8 cellular contexts compared by ENCODE assay signal in genomic region chr3:9809615-9810356, GRCh38. TPM values are rescaled to one million over a fixed set of nuclear protein-coding genes. Genes with fewer than 3 reads are reported as not detected.
DNase-seq lines count a peak whose midpoint lies in the region; ATAC-seq and TF ChIP-seq lines count a peak whose summit lies in the region.

TSS of gene TTLL3 (plus strand) at chr3:9810262. CDS start at chr3:9810662, 400 bp downstream.

- peak; percentile 36 to 49 for DNase-seq in NCI-H524 (lab: John Stamatoyannopoulos, UW)
- DNase-seq in NCI-H524 treated with DMSO at 0.1 percent for 48 hours (lab: John Stamatoyannopoulos, UW): no peak
- DNase-seq in NOMO-1 (lab: John Stamatoyannopoulos, UW; ENCODE audit: unreplicated experiment in 2 of 2): peak; percentile 65 to 76
- DNase-seq in activated CD8-positive, alpha-beta memory T cell treated with anti-CD3 and anti-CD28 coated beads, Interleukin-2, amount 50 U/mL, for 4 hours: peak; percentile 40
- DNase-seq in endothelial cell (ENCODE audit: low spot score): peak; percentile 61
- peak; percentile 34 to 48 for DNase-seq in memory B cell (ENCODE audit: low spot score in 2 of 2)
- peak; percentile 52 for DNase-seq in stimulated activated naive B cell treated with anti-CD40 and anti-IgM and Interleukin-4, amounts not matched to agents 10 μg/mL and 1 μg/mL and 100 μg/mL, for 72 hours

- H3K9me3 Mint-ChIP-seq in endothelial cell (ENCODE audit: unreplicated experiment) (no peaks in the 10 kb centered on the region), memory B cell (no peaks in the 10 kb centered on the region)
- no peaks in the 10 kb centered on the region for H3K9me3 Mint-ChIP-seq in stimulated activated naive B cell treated with anti-CD40 and anti-IgM and Interleukin-4, amounts not matched to agents 10 μg/mL and 1 μg/mL and 100 μg/mL, for 72 hours

- TF ChIP-seq CTCF in endothelial cell (IDR thresholded peaks at IDR 0.05; ENCODE audit: unreplicated experiment): no peak

- H3K27me3 Mint-ChIP-seq in endothelial cell (ENCODE audit: unreplicated experiment) (peaks cover 13% of the 10 kb centered on the region), memory B cell (no peaks in the 10 kb centered on the region)
- no peaks in the 10 kb centered on the region for H3K27me3 Mint-ChIP-seq in stimulated activated naive B cell treated with anti-CD40 and anti-IgM and Interleukin-4, amounts not matched to agents 10 μg/mL and 1 μg/mL and 100 μg/mL, for 72 hours

- H3K36me3 Mint-ChIP-seq in endothelial cell (ENCODE audit: low read depth, unreplicated experiment) (peaks cover 28% of the 10 kb centered on the region), memory B cell (no peaks in the 10 kb centered on the region)
- H3K36me3 Mint-ChIP-seq in stimulated activated naive B cell treated with anti-CD40 and anti-IgM and Interleukin-4, amounts not matched to agents 10 μg/mL and 1 μg/mL and 100 μg/mL, for 72 hours: peaks cover 47 to 61% of the 10 kb centered on the region in 2 donors

- H3K4me3 Mint-ChIP-seq in endothelial cell (ENCODE audit: unreplicated experiment) (peak within 1 kb of the TSS; percentile 84), memory B cell (peak within 1 kb of the TSS; percentile 96)
- peak within 1 kb of the TSS; percentile 79 to 92 for H3K4me3 Mint-ChIP-seq in stimulated activated naive B cell treated with anti-CD40 and anti-IgM and Interleukin-4, amounts not matched to agents 10 μg/mL and 1 μg/mL and 100 μg/mL, for 72 hours

- ATAC-seq in HG03045 (IDR thresholded peaks at IDR 0.05; ENCODE audit: unreplicated experiment) (peak; percentile 41), memory B cell (ENCODE audit: low read depth) (peak; percentile 67)
- ATAC-seq in stimulated activated naive B cell treated with anti-CD40 and anti-IgM and Interleukin-4, amounts not matched to agents 10 μg/mL and 1 μg/mL and 100 μg/mL, for 72 hours (replicated peaks): peak; percentile 55 to 66

- H3K4me1 Mint-ChIP-seq in endothelial cell (ENCODE audit: unreplicated experiment) (peaks cover 21% of the 10 kb centered on the region), memory B cell (peaks cover 38% of the 10 kb centered on the region)
- H3K4me1 Mint-ChIP-seq in stimulated activated naive B cell treated with anti-CD40 and anti-IgM and Interleukin-4, amounts not matched to agents 10 μg/mL and 1 μg/mL and 100 μg/mL, for 72 hours: peaks cover 42 to 60% of the 10 kb centered on the region in 2 donors

- H3K27ac Mint-ChIP-seq in endothelial cell (ENCODE audit: unreplicated experiment) (peak within 1 kb of the TSS; percentile 95), memory B cell (peak within 1 kb of the TSS; percentile 98)
- H3K27ac Mint-ChIP-seq in stimulated activated naive B cell treated with anti-CD40 and anti-IgM and Interleukin-4, amounts not matched to agents 10 μg/mL and 1 μg/mL and 100 μg/mL, for 72 hours: peak within 1 kb of the TSS; percentile 98

RNA-seq across cellular contexts. Expression of gene TTLL3, which starts in this region (rescaled TPM):
- 34.4 TPM for total RNA-seq in endothelial cell (ENCODE audit: unreplicated experiment)
